ENCODE assay signal across 18 cellular contexts in genomic region chr20:48858075-48858790, GRCh38. TPM values are rescaled to one million over a fixed set of nuclear protein-coding genes. Genes with fewer than 3 reads are reported as not detected.
DNase-seq lines count a peak whose midpoint lies in the region; ATAC-seq, FAIRE-seq and TF ChIP-seq lines count a peak whose summit lies in the region.
"Had no signal": no experiment of that assay in that cellular context is flagged by ENCODE, and none has a peak within 500 bp of the region (broad histone marks: within the 10 kb centered on the region; RNA-seq: fewer than 3 reads in every experiment).

No MANE protein-coding gene starts in this region.

- no peak overlapping the region for H2AFZ ChIP-seq in smooth muscle cell (ENCODE audit: low read depth)

- H3K4me3 Mint-ChIP-seq in nephron progenitor cell: no peak overlapping the region

- no peaks in the 10 kb centered on the region for H3F3A ChIP-seq in smooth muscle cell (ENCODE audit: low read depth)

- H3K9ac ChIP-seq in HUES6 (ENCODE audit: low read length): peak overlapping the region; percentile 34
- H3K9ac ChIP-seq in smooth muscle cell (ENCODE audit: low read depth): no peak overlapping the region

- H3K4me2 ChIP-seq in A549: no peak overlapping the region
- H3K4me2 ChIP-seq in smooth muscle cell: no peak overlapping the region

- 66% methylated on average over 6 of the region's 6 CpGs for WGBS in A549 (ENCODE audit: missing lambda C conversion rate)
- 78% methylated on average over 6 of the region's 6 CpGs for WGBS in smooth muscle cell (ENCODE audit: low lambda C conversion rate)

- POLR2A ChIA-PET in A549 (lab: Yijun Ruan, JAX) (no interaction called here), RWPE1 (lab: Yijun Ruan, JAX; ENCODE audit: low non-redundant PET) (interaction anchor here (0.6 kb wide), 1 partner anchor 184 kb away, joined by 5 read pairs; no protein-coding TSS in a partner anchor)

- TF ChIP-seq CTCF in A549 (IDR thresholded peaks at IDR 0.05): no peak
- TF ChIP-seq CTCF in nephron progenitor cell (IDR thresholded peaks at IDR 0.05): no peak
- TF ChIP-seq CTCF in RWPE1 (conservative IDR thresholded peaks at IDR 0.05; ENCODE audit: low read depth): no peak
- no peak for TF ChIP-seq CTCF in smooth muscle cell (IDR thresholded peaks at IDR 0.05; ENCODE audit: borderline replicate concordance, insufficient read depth, poor library complexity, severe bottlenecking)

- FAIRE-seq in A549 (lab: Jason Lieb, UNC): no peak

- no peaks in the 10 kb centered on the region for H3K9me3 Mint-ChIP-seq in nephron progenitor cell
- H3K9me3 Mint-ChIP-seq: naive B cell had no signal

- H3K36me3 ChIP-seq in HUES6 (ENCODE audit: control insufficient read depth, insufficient read depth, low read length) (no peaks in the 10 kb centered on the region), smooth muscle cell (ENCODE audit: low read depth) (no peaks in the 10 kb centered on the region)
- H3K36me3 ChIP-seq: SJSA1 had no signal

- H3K4me1 ChIP-seq in A549: peaks cover 22% of the 10 kb centered on the region
- H3K4me1 ChIP-seq in HUES6 (ENCODE audit: control insufficient read depth, insufficient read depth, low read length): peaks cover 10% of the 10 kb centered on the region; the same call in 1 of the 2 replicates
- no peaks in the 10 kb centered on the region for H3K4me1 ChIP-seq in smooth muscle cell (ENCODE audit: low read depth)

- no peak for TF ChIP-seq RAD21 in A549 (conservative IDR thresholded peaks at IDR 0.05 in 1 of 2, IDR thresholded peaks at IDR 0.05 in 1 of 2)

- H3K9me3 ChIP-seq in A549 (no peaks in the 10 kb centered on the region), HUES6 (ENCODE audit: control insufficient read depth, insufficient read depth, low read depth, low read length) (no peaks in the 10 kb centered on the region), smooth muscle cell (replicated peaks; ENCODE audit: low read depth) (no peaks in the 10 kb centered on the region)
- H3K9me3 ChIP-seq: SJSA1 had no signal

- no peak for ATAC-seq in A549

- CTCF ChIA-PET in A549 (lab: Yijun Ruan, JAX) (interaction anchor here (0.9 to 2.2 kb wide), 2 partner anchors 17 to 201 kb away, joined by 4 to 11 read pairs; no protein-coding TSS in a partner anchor), RWPE1 (lab: Yijun Ruan, JAX) (interaction anchor here (2.2 kb wide), 1 partner anchor 201 kb away, joined by 5 read pairs; no protein-coding TSS in a partner anchor)

- H3K4me1 Mint-ChIP-seq in nephron progenitor cell: peaks cover 34% of the 10 kb centered on the region

- H3K27me3 ChIP-seq in HUES6 (ENCODE audit: control insufficient read depth, insufficient read depth, low read length) (no peaks in the 10 kb centered on the region), smooth muscle cell (ENCODE audit: low read depth) (no peaks in the 10 kb centered on the region)
- H3K27me3 ChIP-seq: SJSA1 had no signal

- TF ChIP-seq EP300 in A549 (IDR thresholded peaks at IDR 0.05): no peak

- peaks cover 2% of the 10 kb centered on the region for H3K27me3 Mint-ChIP-seq in nephron progenitor cell (ENCODE audit: low read depth, poor library complexity)
- H3K27me3 Mint-ChIP-seq: naive B cell had no signal

- H4K20me1 ChIP-seq in smooth muscle cell (ENCODE audit: low read depth): no peaks in the 10 kb centered on the region

- no peak for DNase-seq in A549 (ENCODE audit: low read depth in 1 of 2, low spot score in 1 of 2)
- DNase-seq in foreskin melanocyte: peak; percentile 94
- DNase-seq in nephron progenitor cell: no peak
- DNase-seq in GDM1 (lab: John Stamatoyannopoulos, UW): no peak
- no peak for DNase-seq in cerebellar cortex (ENCODE audit: low spot score)
- no peak for DNase-seq in RWPE1 (ENCODE audit: low spot score)
- no peak for DNase-seq in smooth muscle cell (lab: John Stamatoyannopoulos, UW; ENCODE audit: unreplicated experiment)
- DNase-seq: activated CD4-positive, alpha-beta T cell treated with anti-CD3 and anti-CD28 coated beads, Interleukin-2, amount 50 U/mL, for 1 hour; activated naive CD4-positive, alpha-beta T cell treated with Interleukin-2 at 50 U/mL for 16 hours; EL; foreskin fibroblast; naive B cell; NCI-H187 treated with DMSO at 0.1 percent for 48 hours; NCI-H510A treated with DMSO at 0.1 percent for 48 hours; stimulated activated CD4-positive, alpha-beta T cell treated with anti-CD3 and anti-CD28 coated beads, Interleukin-15, amount 100 ng/mL, for 24 hours; stimulated activated naive CD4-positive, alpha-beta T cell treated with Interleukin-2 at 50 U/mL for 16 hours had no signal

- no peak overlapping the region for H3K4me3 ChIP-seq in A549
- no peak overlapping the region for H3K4me3 ChIP-seq in HUES6 (ENCODE audit: low read depth, low read length)
- H3K4me3 ChIP-seq in smooth muscle cell: no peak overlapping the region
- H3K4me3 ChIP-seq: SJSA1 had no signal

- H3K27ac ChIP-seq in A549 (peak overlapping the region; percentile 7 to 39; a peak in 2 of 6 replicates), HUES6 (ENCODE audit: low read depth, low read length) (no peak overlapping the region; the same call in 1 of the 2 replicates), RWPE1 (no peak overlapping the region), smooth muscle cell (ENCODE audit: low read depth) (no peak overlapping the region)
- H3K27ac ChIP-seq: SJSA1 had no signal

- no peak for TF ChIP-seq POLR2A in A549 (IDR thresholded peaks at IDR 0.05; ENCODE audit: low read length)

- H3K27ac Mint-ChIP-seq in nephron progenitor cell: peak overlapping the region; percentile 77

- H3K36me3 Mint-ChIP-seq in nephron progenitor cell (ENCODE audit: low read depth): no peaks in the 10 kb centered on the region
- H3K36me3 Mint-ChIP-seq: naive B cell had no signal

- H3K79me2 ChIP-seq in smooth muscle cell (ENCODE audit: low read depth): no peaks in the 10 kb centered on the region

TF ChIP-seq in A549, 52 proteins besides CTCF, POLR2A, EP300 and RAD21:
- no peak for TF ChIP-seq ZSCAN20 (CRISPR knock-in tag; IDR thresholded peaks at IDR 0.05)
- TF ChIP-seq SREBF2 (IDR thresholded peaks at IDR 0.05): no peak
- TF ChIP-seq JUNB (IDR thresholded peaks at IDR 0.05): no peak

RNA-seq across cellular contexts. Expression of gene PREX1, which starts 30.4 kb away (rescaled TPM):
- polyA plus RNA-seq in A549 (2011; rRNA removed): 3.6 and 4.3 TPM in 2 replicates
- 9.7 and 13.2 TPM in 2 replicates for polyA plus RNA-seq in A549 (2012; cell fraction: cytosol; rRNA removed)
- polyA plus RNA-seq in A549 (2012; cell fraction: nucleus; rRNA removed): 19.4 and 21.9 TPM in 2 replicates
- 4.2 to 5.2 TPM (median 5.0 TPM) in 3 replicates for polyA plus RNA-seq in A549 (2017; fragmentation: RNase III; extraction: RNeasy Plus Mini Kit Qiagen cat#74134 plus additional on column Dnase treatment)
- 5.0 and 5.5 TPM in 2 replicates for polyA minus RNA-seq in A549 (2011; rRNA and poly(A)+ RNA removed)
- total RNA-seq in smooth muscle cell: 0.04 and 0.31 TPM in 2 replicates
- 0.30 TPM in 1 of 2 replicates, not detected in the other for polyA plus RNA-seq in smooth muscle cell

Comparison
In these comparisons a context has a peak if more than half of its experiments do, and no peak if none do; other contexts are left out.
1. H3K27ac ChIP-seq: peak in A549 (2 of 2); none in HUES6 (single experiment), RWPE1 (single experiment) and smooth muscle cell (single experiment).